Comparison of ENCODE assay signal across 1 cellular context in genomic region chr5:56010431-56010830, GRCh38.
TF ChIP-seq lines count a peak whose summit lies in the region.

No MANE protein-coding gene starts in this region.

TF ChIP-seq in IMR-90, 13 proteins besides CTCF, POLR2A, EP300 and RAD21 (continued from another document):
- no peak for TF ChIP-seq ELK1 (IDR thresholded peaks at IDR 0.05; ENCODE audit: borderline replicate concordance, low read depth, low read length)
- TF ChIP-seq RFX5 (IDR thresholded peaks at IDR 0.05; ENCODE audit: low read depth, low read length), result no peak
- no peak for TF ChIP-seq CEBPB (IDR thresholded peaks at IDR 0.05; ENCODE audit: low read depth, low read length)
- TF ChIP-seq CHD1 (IDR thresholded peaks at IDR 0.05; ENCODE audit: low read depth, low read length), result no peak
- TF ChIP-seq, protein P1, sequence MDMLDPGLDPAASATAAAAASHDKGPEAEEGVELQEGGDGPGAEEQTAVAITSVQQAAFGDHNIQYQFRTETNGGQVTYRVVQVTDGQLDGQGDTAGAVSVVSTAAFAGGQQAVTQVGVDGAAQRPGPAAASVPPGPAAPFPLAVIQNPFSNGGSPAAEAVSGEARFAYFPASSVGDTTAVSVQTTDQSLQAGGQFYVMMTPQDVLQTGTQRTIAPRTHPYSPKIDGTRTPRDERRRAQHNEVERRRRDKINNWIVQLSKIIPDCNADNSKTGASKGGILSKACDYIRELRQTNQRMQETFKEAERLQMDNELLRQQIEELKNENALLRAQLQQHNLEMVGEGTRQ (IDR thresholded peaks at IDR 0.05; ENCODE audit: low read depth, low read length), result no peak
